ENCODE assay signal across 6 cellular contexts in the genomic region with DNA sequence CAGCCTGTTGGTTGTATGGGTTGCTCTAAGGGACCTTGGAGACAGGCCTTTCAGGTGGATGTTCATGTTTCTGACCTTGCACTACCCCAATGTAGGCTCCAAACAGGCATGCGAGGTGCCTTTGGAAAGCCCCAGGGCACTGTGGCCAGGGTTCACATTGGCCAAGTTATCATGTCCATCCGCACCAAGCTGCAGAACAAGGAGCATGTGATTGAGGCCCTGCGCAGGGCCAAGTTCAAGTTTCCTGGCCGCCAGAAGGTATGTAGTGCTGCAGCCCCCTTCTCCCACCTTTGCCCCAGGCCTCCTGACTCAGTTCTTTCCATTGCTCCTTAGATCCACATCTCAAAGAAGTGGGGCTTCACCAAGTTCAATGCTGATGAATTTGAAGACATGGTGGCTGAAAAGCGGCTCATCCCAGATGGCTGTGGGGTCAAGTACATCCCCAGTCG. TPM values are rescaled to one million over a fixed set of nuclear protein-coding genes. Genes with fewer than 3 reads are reported as not detected.
DNase-seq lines count a peak whose midpoint lies in the region; ATAC-seq and TF ChIP-seq lines count a peak whose summit lies in the region.
"Not testable (repeated sequence)": the region's sequence is repeated elsewhere in the genome, so short reads cannot be mapped to it uniquely, and the experiment has no call there.

No MANE protein-coding gene starts in this region.

- CTCF ChIA-PET in CD8-positive, alpha-beta memory T cell (lab: Charles Lee) = interaction anchor here (0.8 to 0.9 kb wide), 2 partner anchors 9 to 12 kb away, joined by 3 read pairs; no protein-coding TSS in a partner anchor
- CTCF ChIA-PET in OCI-LY7 (lab: Charles Lee; ENCODE audit: unreplicated experiment) = not testable (repeated sequence)

- not testable (repeated sequence) for BruUV-seq in OCI-LY7 (replicated peaks; lab: Mats Ljungman, UMichigan)

- peaks cover 11 to 44% (median 11%) of the 10 kb centered on the region in 3 donors for H3K36me3 Mint-ChIP-seq in CD8-positive, alpha-beta memory T cell
- peaks cover 18 to 20% of the 10 kb centered on the region in 2 donors for H3K36me3 Mint-ChIP-seq in activated T-cell treated with anti-CD3 and anti-CD28 coated beads, Interleukin-2, amount 50 U/mL, for 72 hours (ENCODE audit: insufficient read depth in 2 of 2)
- H3K36me3 Mint-ChIP-seq in effector memory CD8-positive, alpha-beta T cell (ENCODE audit: insufficient read depth) = peaks cover 53% of the 10 kb centered on the region
- H3K36me3 Mint-ChIP-seq in mesothelial cell of epicardium = peaks cover 19% of the 10 kb centered on the region
- peaks cover 36 to 38% of the 10 kb centered on the region in 2 donors for H3K36me3 Mint-ChIP-seq in stimulated activated naive B cell treated with anti-CD40 and anti-IgM and Interleukin-4, amounts not matched to agents 10 μg/mL and 1 μg/mL and 100 μg/mL, for 72 hours

- H3K4me1 Mint-ChIP-seq in CD8-positive, alpha-beta memory T cell = peaks cover 19 to 33% (median 23%) of the 10 kb centered on the region in 3 donors
- H3K4me1 Mint-ChIP-seq in activated T-cell treated with anti-CD3 and anti-CD28 coated beads, Interleukin-2, amount 50 U/mL, for 72 hours (ENCODE audit: low read depth) = not testable (repeated sequence)
- H3K4me1 Mint-ChIP-seq in effector memory CD8-positive, alpha-beta T cell (ENCODE audit: low read depth in 2 of 2) = peaks cover 12 to 20% of the 10 kb centered on the region in 2 donors
- peaks cover 11% of the 10 kb centered on the region for H3K4me1 Mint-ChIP-seq in mesothelial cell of epicardium
- peaks cover 23 to 24% of the 10 kb centered on the region in 2 donors for H3K4me1 Mint-ChIP-seq in stimulated activated naive B cell treated with anti-CD40 and anti-IgM and Interleukin-4, amounts not matched to agents 10 μg/mL and 1 μg/mL and 100 μg/mL, for 72 hours

- not testable (repeated sequence) for ATAC-seq in activated T-cell treated with anti-CD3 and anti-CD28 coated beads, Interleukin-2, amount 50 U/mL, for 72 hours (replicated peaks in 1 of 2); effector memory CD8-positive, alpha-beta T cell (replicated peaks); stimulated activated naive B cell treated with anti-CD40 and anti-IgM and Interleukin-4, amounts not matched to agents 10 μg/mL and 1 μg/mL and 100 μg/mL, for 72 hours (replicated peaks)

- not testable (repeated sequence) for H3K27me3 ChIP-seq in CD8-positive, alpha-beta memory T cell (ENCODE audit: insufficient read depth, low read length, poor library complexity, severe bottlenecking)

- peaks cover 22% of the 10 kb centered on the region for H3K36me3 ChIP-seq in CD8-positive, alpha-beta memory T cell (ENCODE audit: insufficient read depth, low read length)
- H3K36me3 ChIP-seq in OCI-LY7 (ENCODE audit: insufficient read depth, low read length) = peaks cover 38% of the 10 kb centered on the region

- peaks cover 0 to 25% of the 10 kb centered on the region in 2 donors for H3K27me3 Mint-ChIP-seq in CD8-positive, alpha-beta memory T cell
- H3K27me3 Mint-ChIP-seq in activated T-cell treated with anti-CD3 and anti-CD28 coated beads, Interleukin-2, amount 50 U/mL, for 72 hours (ENCODE audit: low read depth); effector memory CD8-positive, alpha-beta T cell; mesothelial cell of epicardium (ENCODE audit: low read depth); stimulated activated naive B cell treated with anti-CD40 and anti-IgM and Interleukin-4, amounts not matched to agents 10 μg/mL and 1 μg/mL and 100 μg/mL, for 72 hours: not testable (repeated sequence)

- peak overlapping the region; percentile 98; the same call in 1 of the 2 replicates for H3K4me2 ChIP-seq in OCI-LY7 (ENCODE audit: low read length)

- H3K27ac ChIP-seq in CD8-positive, alpha-beta memory T cell (ENCODE audit: low read depth, low read length); OCI-LY7 (ENCODE audit: low read depth, low read length, poor library complexity, severe bottlenecking): not testable (repeated sequence)

- H3K4me1 ChIP-seq in CD8-positive, alpha-beta memory T cell (ENCODE audit: insufficient read depth, low read length) = peaks cover 14% of the 10 kb centered on the region
- not testable (repeated sequence) for H3K4me1 ChIP-seq in OCI-LY7 (ENCODE audit: insufficient read depth, low read length, poor library complexity, severe bottlenecking)

- not testable (repeated sequence) for TF ChIP-seq CTCF in OCI-LY7 (conservative IDR thresholded peaks at IDR 0.05; ENCODE audit: low read length); mesothelial cell of epicardium (IDR thresholded peaks at IDR 0.05; ENCODE audit: unreplicated experiment)

- not testable (repeated sequence) for H2AFZ ChIP-seq in OCI-LY7 (ENCODE audit: low read length)

- peak overlapping the region in 6 of 8 donors; percentile 47 to 100 (median 98) for H3K27ac Mint-ChIP-seq in CD8-positive, alpha-beta memory T cell
- peak overlapping the region; percentile 99 for H3K27ac Mint-ChIP-seq in activated T-cell treated with anti-CD3 and anti-CD28 coated beads, Interleukin-2, amount 50 U/mL, for 72 hours
- peak overlapping the region; percentile 99 for H3K27ac Mint-ChIP-seq in effector memory CD8-positive, alpha-beta T cell
- not testable (repeated sequence) for H3K27ac Mint-ChIP-seq in mesothelial cell of epicardium
- H3K27ac Mint-ChIP-seq in stimulated activated naive B cell treated with anti-CD40 and anti-IgM and Interleukin-4, amounts not matched to agents 10 μg/mL and 1 μg/mL and 100 μg/mL, for 72 hours = peak overlapping the region; percentile 98

- peak overlapping the region in 5 of 7 donors; percentile 51 to 98 (median 96) for H3K4me3 Mint-ChIP-seq in CD8-positive, alpha-beta memory T cell
- H3K4me3 Mint-ChIP-seq in activated T-cell treated with anti-CD3 and anti-CD28 coated beads, Interleukin-2, amount 50 U/mL, for 72 hours = peak overlapping the region; percentile 91 to 96
- H3K4me3 Mint-ChIP-seq in effector memory CD8-positive, alpha-beta T cell = peak overlapping the region in 1 of 2 donors; percentile 99
- peak overlapping the region; percentile 96 for H3K4me3 Mint-ChIP-seq in mesothelial cell of epicardium
- H3K4me3 Mint-ChIP-seq in stimulated activated naive B cell treated with anti-CD40 and anti-IgM and Interleukin-4, amounts not matched to agents 10 μg/mL and 1 μg/mL and 100 μg/mL, for 72 hours = peak overlapping the region; percentile 93 to 95

- not testable (repeated sequence) for H3K9me3 ChIP-seq in CD8-positive, alpha-beta memory T cell (ENCODE audit: low read length); OCI-LY7 (ENCODE audit: low read length)

- DNase-seq in CD8-positive, alpha-beta memory T cell; OCI-LY7 (ENCODE audit: low spot score); activated T-cell treated with anti-CD3 and anti-CD28 coated beads, Interleukin-2, amount 50 U/mL, for 72 hours; effector memory CD8-positive, alpha-beta T cell; mesothelial cell of epicardium (ENCODE audit: low spot score in 2 of 2, unreplicated experiment in 2 of 2); stimulated activated naive B cell treated with anti-CD40 and anti-IgM and Interleukin-4, amounts not matched to agents 10 μg/mL and 1 μg/mL and 100 μg/mL, for 72 hours: not testable (repeated sequence)

- H3K9me2 ChIP-seq in OCI-LY7 (ENCODE audit: insufficient read depth, low read length) = not testable (repeated sequence)

- POLR2A ChIA-PET in CD8-positive, alpha-beta memory T cell (lab: Charles Lee) = interaction anchor here (1.5 to 2.9 kb wide), 5 partner anchors 9 to 90 kb away, joined by 3 to 20 read pairs (median 7); partner anchors contain the start of genes ATP6AP1, DNASE1L1, LAGE3 and SLC10A3
- POLR2A ChIA-PET in OCI-LY7 (lab: Charles Lee) = interaction anchor here (0.8 to 1.3 kb wide), 4 partner anchors 10 to 81 kb away, joined by 3 read pairs; no protein-coding TSS in a partner anchor

- H4K20me1 ChIP-seq in OCI-LY7 (ENCODE audit: insufficient read depth, low read length) = not testable (repeated sequence)

- H3K9me3 Mint-ChIP-seq in CD8-positive, alpha-beta memory T cell; activated T-cell treated with anti-CD3 and anti-CD28 coated beads, Interleukin-2, amount 50 U/mL, for 72 hours; effector memory CD8-positive, alpha-beta T cell; mesothelial cell of epicardium; stimulated activated naive B cell treated with anti-CD40 and anti-IgM and Interleukin-4, amounts not matched to agents 10 μg/mL and 1 μg/mL and 100 μg/mL, for 72 hours: not testable (repeated sequence)

- not testable (repeated sequence) for H3K4me3 ChIP-seq in CD8-positive, alpha-beta memory T cell (ENCODE audit: low read length)
- peak overlapping the region; percentile 86 for H3K4me3 ChIP-seq in OCI-LY7 (ENCODE audit: low read depth, low read length, poor library complexity, severe bottlenecking)

- H3K79me2 ChIP-seq in OCI-LY7 (ENCODE audit: insufficient read depth, low read depth, low read length) = peaks cover 13% of the 10 kb centered on the region; the same call in 1 of the 2 replicates

- intact Hi-C loops in OCI-LY7 (cut with micrococcal nuclease; ENCODE audit: unreplicated experiment) = loop anchor here (5.0 kb wide), 1 partner anchor 132 kb away; no protein-coding TSS in a partner anchor

RNA-seq across cellular contexts. Expression of gene RPL10, which starts 2.2 kb away (rescaled TPM):
- total RNA-seq in CD8-positive, alpha-beta memory T cell = 1,000 to 10,000 TPM; 3,198 to 3,218 TPM
- polyA plus RNA-seq in CD8-positive, alpha-beta memory T cell = 4,855 TPM
- total RNA-seq in OCI-LY7 (2014; rRNA removed; shearing (Covaris generic)) = 4,261 and 4,291 TPM in 2 replicates
- total RNA-seq in OCI-LY7 (2022) (2,447 and 2,466 TPM in 2 replicates), mesothelial cell of epicardium (2,969 to 3,108 TPM (median 3,066 TPM) in 3 replicates)
- 1,000 to 10,000 TPM; 3,958 to 4,635 TPM for total RNA-seq in activated T-cell treated with anti-CD3 and anti-CD28 coated beads, Interleukin-2, amount 50 U/mL, for 72 hours

RNA-seq across cellular contexts. Expression of gene DNASE1L1, which starts 8.7 kb away (rescaled TPM):
- total RNA-seq in CD8-positive, alpha-beta memory T cell = 10 to 100 TPM in 1 of 2 experiments, 1 to 10 TPM in 1; 9.8 to 10.1 TPM
- polyA plus RNA-seq in CD8-positive, alpha-beta memory T cell = 19.1 TPM
- total RNA-seq in OCI-LY7 (2014; rRNA removed; shearing (Covaris generic)) = 13.4 and 23.1 TPM in 2 replicates
- total RNA-seq in OCI-LY7 (2022) (21.5 and 30.1 TPM in 2 replicates), mesothelial cell of epicardium (18.5 to 19.4 TPM (median 18.6 TPM) in 3 replicates)
- total RNA-seq in activated T-cell treated with anti-CD3 and anti-CD28 coated beads, Interleukin-2, amount 50 U/mL, for 72 hours = 10 to 100 TPM in 1 of 2 donors, 1 to 10 TPM in 1; 9.3 to 11.4 TPM

RNA-seq across cellular contexts. Expression of gene TAFAZZIN, which starts 10.9 kb away (rescaled TPM):
- total RNA-seq in CD8-positive, alpha-beta memory T cell = 10 to 100 TPM; 51.9 to 52.3 TPM
- 41.4 TPM for polyA plus RNA-seq in CD8-positive, alpha-beta memory T cell
- 74.2 and 94.5 TPM in 2 replicates for total RNA-seq in OCI-LY7 (2014; rRNA removed; shearing (Covaris generic))
- 85.3 and 104 TPM in 2 replicates for total RNA-seq in OCI-LY7 (2022)
- 100 to 1,000 TPM in 1 of 2 donors, 10 to 100 TPM in 1; 89.0 to 106 TPM for total RNA-seq in activated T-cell treated with anti-CD3 and anti-CD28 coated beads, Interleukin-2, amount 50 U/mL, for 72 hours
- total RNA-seq in mesothelial cell of epicardium = 36.7 to 40.8 TPM (median 40.3 TPM) in 3 replicates

RNA-seq across cellular contexts. Expression of gene EMD, which starts 21.3 kb away (rescaled TPM):
- total RNA-seq in CD8-positive, alpha-beta memory T cell = 100 to 1,000 TPM; 107 to 119 TPM
- polyA plus RNA-seq in CD8-positive, alpha-beta memory T cell = 37.2 TPM
- total RNA-seq in OCI-LY7 (2014; rRNA removed; shearing (Covaris generic)) = 25.3 and 35.4 TPM in 2 replicates
- 64.1 and 64.6 TPM in 2 replicates for total RNA-seq in OCI-LY7 (2022)
- total RNA-seq in activated T-cell treated with anti-CD3 and anti-CD28 coated beads, Interleukin-2, amount 50 U/mL, for 72 hours = 10 to 100 TPM; 91.0 to 92.9 TPM
- total RNA-seq in mesothelial cell of epicardium = 71.4 to 76.3 TPM (median 71.9 TPM) in 3 replicates

RNA-seq across cellular contexts. Expression of gene FLNA, which starts 26.0 kb away (rescaled TPM):
- 1,000 to 10,000 TPM; 1,299 to 1,356 TPM for total RNA-seq in CD8-positive, alpha-beta memory T cell
- polyA plus RNA-seq in CD8-positive, alpha-beta memory T cell = 799 TPM
- total RNA-seq in OCI-LY7 (2014; rRNA removed; shearing (Covaris generic)) = 78.8 and 91.2 TPM in 2 replicates
- total RNA-seq in OCI-LY7 (2022) (96.9 and 97.7 TPM in 2 replicates), mesothelial cell of epicardium (1,336 to 1,412 TPM (median 1,356 TPM) in 3 replicates)
- 100 to 1,000 TPM; 755 to 777 TPM for total RNA-seq in activated T-cell treated with anti-CD3 and anti-CD28 coated beads, Interleukin-2, amount 50 U/mL, for 72 hours
